In the genomic region with DNA sequence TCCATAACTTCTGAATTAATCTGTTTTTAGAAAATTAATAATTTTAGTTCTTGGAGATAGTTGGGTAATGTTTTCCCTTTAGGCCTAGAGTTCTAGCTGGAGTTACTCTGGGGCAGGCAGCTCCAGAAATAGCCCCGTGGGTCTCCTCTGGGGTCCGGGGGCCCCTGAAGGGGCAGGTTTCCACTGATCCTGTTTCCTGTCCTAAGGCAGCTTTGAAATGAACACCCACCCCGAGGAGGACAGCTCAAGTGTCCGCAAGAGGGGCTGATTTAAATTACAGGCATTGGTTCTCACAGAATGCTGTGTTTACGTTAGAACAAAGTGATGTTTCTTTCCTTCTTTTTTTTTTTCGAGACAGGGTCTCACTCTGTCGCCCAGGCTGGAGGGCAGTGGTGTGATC, we compare ENCODE assay signal across 18 cellular contexts. TPM values are rescaled to one million over a fixed set of nuclear protein-coding genes. Genes with fewer than 3 reads are reported as not detected.
DNase-seq lines count a peak whose midpoint lies in the region; ATAC-seq and TF ChIP-seq lines count a peak whose summit lies in the region.
"Had no signal": no experiment of that assay in that cellular context is flagged by ENCODE, and none has a peak within 500 bp of the region (broad histone marks: within the 10 kb centered on the region; RNA-seq: fewer than 3 reads in every experiment).

No MANE protein-coding gene starts in this region.

- peak overlapping the region; percentile 5 for H3K9ac ChIP-seq in NT2/D1 (ENCODE audit: insufficient read length, low read depth)
- no peak overlapping the region for H3K9ac ChIP-seq in endodermal cell (ENCODE audit: extremely low read depth, low read length, poor library complexity, severe bottlenecking)

- DNase-seq in CD4-positive, CD25-positive, alpha-beta regulatory T cell = no peak
- DNase-seq in NT2/D1 (ENCODE audit: low read depth, low spot score) = no peak
- no peak for DNase-seq in endodermal cell
- no peak for DNase-seq in osteocyte (ENCODE audit: extremely low spot score, unreplicated experiment)
- no peak for DNase-seq in suprapubic skin (ENCODE audit: low spot score in 2 of 2)
- DNase-seq in activated CD8-positive, alpha-beta T cell treated with anti-CD3 and anti-CD28 coated beads for 36 hours = no peak
- DNase-seq in NCI-H774 (lab: John Stamatoyannopoulos, UW) = no peak
- DNase-seq: BE2C; CD4-positive, alpha-beta T cell; COR-L47; DMS79 treated with DMSO at 0.1 percent for 48 hours; H7; KG1; NCI-H1105 treated with DMSO at 0.1 percent for 48 hours; NCI-H1694 treated with DMSO at 0.1 percent for 48 hours; NCI-H446; NCI-H526; SHP77 had no signal

- peaks cover 11% of the 10 kb centered on the region for H3K36me3 ChIP-seq in CD4-positive, CD25-positive, alpha-beta regulatory T cell (ENCODE audit: control insufficient read depth, insufficient read depth, low read length)
- H3K36me3 ChIP-seq in NT2/D1 (ENCODE audit: insufficient read depth, insufficient read length, low read length) (peaks cover 23% of the 10 kb centered on the region), endodermal cell (ENCODE audit: control insufficient read depth, insufficient read depth, low read length) (no peaks in the 10 kb centered on the region), suprapubic skin (peaks cover 53% of the 10 kb centered on the region)

- no peak for TF ChIP-seq EP300 in suprapubic skin (IDR thresholded peaks at IDR 0.05)

- no peaks in the 10 kb centered on the region for H3K27me3 Mint-ChIP-seq in CD4-positive, CD25-positive, alpha-beta regulatory T cell
- H3K27me3 Mint-ChIP-seq in endodermal cell (ENCODE audit: insufficient read depth) = no peaks in the 10 kb centered on the region
- H3K27me3 Mint-ChIP-seq in osteocyte (ENCODE audit: unreplicated experiment) = no peaks in the 10 kb centered on the region
- no peaks in the 10 kb centered on the region for H3K27me3 Mint-ChIP-seq in activated CD8-positive, alpha-beta T cell treated with anti-CD3 and anti-CD28 coated beads for 36 hours
- H3K27me3 Mint-ChIP-seq: CD4-positive, alpha-beta T cell had no signal

- H3K36me3 Mint-ChIP-seq in CD4-positive, CD25-positive, alpha-beta regulatory T cell = peaks cover 12% of the 10 kb centered on the region
- H3K36me3 Mint-ChIP-seq in endodermal cell (ENCODE audit: low read depth) = peaks cover 8% of the 10 kb centered on the region
- peaks cover 12% of the 10 kb centered on the region for H3K36me3 Mint-ChIP-seq in osteocyte (ENCODE audit: unreplicated experiment)
- peaks cover 29% of the 10 kb centered on the region for H3K36me3 Mint-ChIP-seq in activated CD8-positive, alpha-beta T cell treated with anti-CD3 and anti-CD28 coated beads for 36 hours (ENCODE audit: low read depth)

- POLR2A ChIA-PET in activated CD8-positive, alpha-beta T cell treated with anti-CD3 and anti-CD28 coated beads for 36 hours (lab: Charles Lee) = interaction anchor here (0.7 kb wide), 1 partner anchor 25 kb away, joined by 3 read pairs; no protein-coding TSS in a partner anchor

- TF ChIP-seq POLR2A in suprapubic skin (IDR thresholded peaks at IDR 0.05) = no peak

- no peak overlapping the region for H3K4me3 Mint-ChIP-seq in CD4-positive, CD25-positive, alpha-beta regulatory T cell
- H3K4me3 Mint-ChIP-seq in endodermal cell = no peak overlapping the region
- no peak overlapping the region for H3K4me3 Mint-ChIP-seq in osteocyte (ENCODE audit: unreplicated experiment)
- no peak overlapping the region for H3K4me3 Mint-ChIP-seq in activated CD8-positive, alpha-beta T cell treated with anti-CD3 and anti-CD28 coated beads for 36 hours
- H3K4me3 Mint-ChIP-seq: CD4-positive, alpha-beta T cell had no signal

- ATAC-seq in CD4-positive, CD25-positive, alpha-beta regulatory T cell (ENCODE audit: low read depth in 2 of 2) = no peak
- no peak for ATAC-seq in activated CD8-positive, alpha-beta T cell treated with anti-CD3 and anti-CD28 coated beads for 36 hours

- peaks cover 0 to 8% (median under 1%) of the 10 kb centered on the region in 4 donors for H3K4me1 Mint-ChIP-seq in CD4-positive, CD25-positive, alpha-beta regulatory T cell
- H3K4me1 Mint-ChIP-seq in endodermal cell = no peaks in the 10 kb centered on the region
- peaks cover 13% of the 10 kb centered on the region for H3K4me1 Mint-ChIP-seq in osteocyte (ENCODE audit: unreplicated experiment)
- peaks cover 16% of the 10 kb centered on the region for H3K4me1 Mint-ChIP-seq in activated CD8-positive, alpha-beta T cell treated with anti-CD3 and anti-CD28 coated beads for 36 hours (ENCODE audit: low read depth)

- H3K9me3 ChIP-seq in CD4-positive, CD25-positive, alpha-beta regulatory T cell (ENCODE audit: control insufficient read depth in 2 of 2, low read length in 2 of 2) = no peaks in the 10 kb centered on the region
- no peaks in the 10 kb centered on the region for H3K9me3 ChIP-seq in NT2/D1 (ENCODE audit: insufficient read depth, low read length)
- no peaks in the 10 kb centered on the region for H3K9me3 ChIP-seq in endodermal cell (ENCODE audit: control insufficient read depth, low read length)
- H3K9me3 ChIP-seq in suprapubic skin = no peaks in the 10 kb centered on the region
- H3K9me3 ChIP-seq: BE2C had no signal

- CTCF ChIA-PET in activated CD8-positive, alpha-beta T cell treated with anti-CD3 and anti-CD28 coated beads for 36 hours (lab: Charles Lee) = interaction anchor here (1.0 kb wide), 1 partner anchor 23 kb away, joined by 3 read pairs; no protein-coding TSS in a partner anchor

- H3K4me3 ChIP-seq in CD4-positive, CD25-positive, alpha-beta regulatory T cell (ENCODE audit: low read depth, low read length) = no peak overlapping the region
- H3K4me3 ChIP-seq in NT2/D1 (ENCODE audit: insufficient read length, low read depth) (no peak overlapping the region), endodermal cell (ENCODE audit: low read length) (no peak overlapping the region), suprapubic skin (no peak overlapping the region)

- no peaks in the 10 kb centered on the region for H3K27me3 ChIP-seq in CD4-positive, CD25-positive, alpha-beta regulatory T cell (ENCODE audit: control insufficient read depth, insufficient read depth, low read length)
- H3K27me3 ChIP-seq in NT2/D1 (ENCODE audit: insufficient read depth, insufficient read length) (no peaks in the 10 kb centered on the region), endodermal cell (ENCODE audit: control insufficient read depth, insufficient read depth, low read length, poor library complexity, severe bottlenecking) (no peaks in the 10 kb centered on the region), suprapubic skin (no peaks in the 10 kb centered on the region)
- H3K27me3 ChIP-seq: BE2C had no signal

- H3K4me1 ChIP-seq in CD4-positive, CD25-positive, alpha-beta regulatory T cell (ENCODE audit: control insufficient read depth, insufficient read depth, low read length, poor library complexity, severe bottlenecking) = no peaks in the 10 kb centered on the region
- H3K4me1 ChIP-seq in NT2/D1 (ENCODE audit: insufficient read depth, insufficient read length) (peaks cover 5% of the 10 kb centered on the region), endodermal cell (ENCODE audit: control insufficient read depth, insufficient read depth, low read length) (no peaks in the 10 kb centered on the region), suprapubic skin (peaks cover 28% of the 10 kb centered on the region)
- H3K4me1 ChIP-seq: BE2C had no signal

- H3K27ac Mint-ChIP-seq in CD4-positive, CD25-positive, alpha-beta regulatory T cell = peak overlapping the region in 2 of 3 donors; percentile 43 to 77
- H3K27ac Mint-ChIP-seq in endodermal cell = peak overlapping the region; percentile 58
- peak overlapping the region; percentile 54 for H3K27ac Mint-ChIP-seq in osteocyte (ENCODE audit: unreplicated experiment)
- no peak overlapping the region for H3K27ac Mint-ChIP-seq in activated CD8-positive, alpha-beta T cell treated with anti-CD3 and anti-CD28 coated beads for 36 hours
- H3K27ac Mint-ChIP-seq: CD4-positive, alpha-beta T cell had no signal

- H3K27ac ChIP-seq in CD4-positive, CD25-positive, alpha-beta regulatory T cell (ENCODE audit: insufficient read depth, low read length, poor library complexity, severe bottlenecking) = no peak overlapping the region
- H3K27ac ChIP-seq in endodermal cell (ENCODE audit: low read depth, low read length) (no peak overlapping the region), suprapubic skin (no peak overlapping the region)

- intact Hi-C loops in activated CD8-positive, alpha-beta T cell treated with anti-CD3 and anti-CD28 coated beads for 36 hours (cut with micrococcal nuclease) = no loop called here

- no peaks in the 10 kb centered on the region for H3K9me3 Mint-ChIP-seq in CD4-positive, CD25-positive, alpha-beta regulatory T cell
- no peaks in the 10 kb centered on the region for H3K9me3 Mint-ChIP-seq in endodermal cell
- no peaks in the 10 kb centered on the region for H3K9me3 Mint-ChIP-seq in osteocyte (ENCODE audit: unreplicated experiment)
- H3K9me3 Mint-ChIP-seq in activated CD8-positive, alpha-beta T cell treated with anti-CD3 and anti-CD28 coated beads for 36 hours = no peaks in the 10 kb centered on the region
- H3K9me3 Mint-ChIP-seq: CD4-positive, alpha-beta T cell had no signal

- TF ChIP-seq CTCF in endodermal cell (conservative IDR thresholded peaks at IDR 0.05) (no peak), osteocyte (IDR thresholded peaks at IDR 0.05) (no peak), suprapubic skin (IDR thresholded peaks at IDR 0.05) (no peak)
- no peak for TF ChIP-seq CTCF in activated CD8-positive, alpha-beta T cell treated with anti-CD3 and anti-CD28 coated beads for 36 hours (IDR thresholded peaks at IDR 0.05)

- 84 to 86% methylated on average over 7 of the region's 7 CpGs for WGBS in endodermal cell (ENCODE audit: insufficient coverage in 1 of 2, insufficient read length in 1 of 2), 2 experiments
- 56% methylated on average over 7 of the region's 7 CpGs for WGBS in suprapubic skin

RNA-seq across cellular contexts. Expression of a gene that starts 23.8 kb away (rescaled TPM):
- total RNA-seq in CD4-positive, CD25-positive, alpha-beta regulatory T cell = 20.1 TPM
- polyA plus RNA-seq in CD4-positive, CD25-positive, alpha-beta regulatory T cell = 1 to 10 TPM; 2.7 to 4.0 (median 3.2) TPM
- total RNA-seq in endodermal cell (10 to 100 TPM in 1 of 2 donors, 1 to 10 TPM in 1; 9.8 to 15.8 TPM), osteocyte (23.8 and 26.8 TPM in 2 replicates), suprapubic skin (100 to 1,000 TPM in 1 of 4 donors, 10 to 100 TPM in 3; 50.9 to 194 (median 73.8) TPM)
- polyA plus RNA-seq in endodermal cell (2013, experiment 1 of 2) = 6.8 TPM
- 7.8 TPM for polyA plus RNA-seq in endodermal cell (2013, experiment 2 of 2)
- total RNA-seq in activated CD8-positive, alpha-beta T cell treated with anti-CD3 and anti-CD28 coated beads for 36 hours = 10 to 100 TPM; 28.6 to 31.2 TPM
